ENCODE assay signal across 18 cellular contexts in genomic region chr11:76041208-76041607, GRCh38.
"Had no signal": no experiment of that assay in that cellular context is flagged by ENCODE, and none has a peak within 500 bp of the region (broad histone marks: within the 10 kb centered on the region; RNA-seq: fewer than 3 reads in every experiment).

No MANE protein-coding gene starts in this region.

- H3K9me3 ChIP-seq: colonic mucosa, esophagus muscularis mucosa, ovary, sigmoid colon had no signal

- H2AFZ ChIP-seq: neural progenitor cell had no signal

- H3K9me3 Mint-ChIP-seq: activated CD4-positive, alpha-beta T cell treated with anti-CD3 and anti-CD28 coated beads, Interleukin-2, amount 10 ng/mL, durations not matched to agents 7 days and 5 days; activated T-helper 1 cell treated with anti-CD3 and anti-CD28 coated beads, Interleukin-12 subunit alpha, Interleukin-12 subunit beta, Interleukin-2, Interleukin-4 antibody, amounts not matched to agents 30 ng/mL and 10 ng/mL and 1 ng/mL, durations not matched to agents 14 hours and 24 hours and 36 hours; mesothelial cell of epicardium; neural progenitor cell; type B pancreatic cell had no signal

- H3K27ac Mint-ChIP-seq: activated CD4-positive, alpha-beta T cell treated with anti-CD3 and anti-CD28 coated beads, Interleukin-2, amount 10 ng/mL, durations not matched to agents 7 days and 5 days; activated naive CD8-positive, alpha-beta T cell treated with anti-CD3 and anti-CD28 coated beads for 36 hours; activated T-helper 1 cell treated with anti-CD3 and anti-CD28 coated beads, Interleukin-12 subunit alpha, Interleukin-12 subunit beta, Interleukin-2, Interleukin-4 antibody, amounts not matched to agents 30 ng/mL and 10 ng/mL and 1 ng/mL, durations not matched to agents 14 hours and 24 hours and 36 hours; brain; mesothelial cell of epicardium; neural progenitor cell; stimulated activated naive CD8-positive, alpha-beta T cell treated with anti-CD3 and anti-CD28 coated beads, Interleukin-15, Interleukin-2, amounts not matched to agents 100 ng/mL and 50 ng/mL, for 24 hours; type B pancreatic cell had no signal

- H3K27me3 ChIP-seq: colonic mucosa, esophagus muscularis mucosa, neural progenitor cell, ovary, sigmoid colon, spleen had no signal

- H3K9ac ChIP-seq: neural progenitor cell had no signal

- H3K36me3 ChIP-seq: colonic mucosa, esophagus muscularis mucosa, ovary, sigmoid colon had no signal

- DNase-seq: activated CD4-positive, alpha-beta T cell treated with anti-CD3 and anti-CD28 coated beads, Interleukin-2, amount 10 ng/mL, durations not matched to agents 7 days and 5 days; activated CD4-positive, CD25-positive, alpha-beta regulatory T cell; activated CD8-positive, alpha-beta memory T cell treated with anti-CD3 and anti-CD28 coated beads for 24 hours; activated naive CD8-positive, alpha-beta T cell treated with anti-CD3 and anti-CD28 coated beads for 36 hours; amygdala; central memory CD4-positive, alpha-beta T cell; colonic mucosa; hippocampal formation; ovary; sigmoid colon; spleen had no signal

- H3K4me3 ChIP-seq: colonic mucosa, esophagus muscularis mucosa, neural progenitor cell, ovary, sigmoid colon, spleen had no signal

- H3K4me1 Mint-ChIP-seq: activated CD4-positive, alpha-beta T cell treated with anti-CD3 and anti-CD28 coated beads, Interleukin-2, amount 10 ng/mL, durations not matched to agents 7 days and 5 days; brain; mesothelial cell of epicardium had no signal

- H3K27me3 Mint-ChIP-seq: activated CD4-positive, alpha-beta T cell treated with anti-CD3 and anti-CD28 coated beads, Interleukin-2, amount 10 ng/mL, durations not matched to agents 7 days and 5 days; activated naive CD8-positive, alpha-beta T cell treated with anti-CD3 and anti-CD28 coated beads for 36 hours; stimulated activated naive CD8-positive, alpha-beta T cell treated with anti-CD3 and anti-CD28 coated beads, Interleukin-15, Interleukin-2, amounts not matched to agents 100 ng/mL and 50 ng/mL, for 24 hours; type B pancreatic cell had no signal

- H3K36me3 Mint-ChIP-seq: type B pancreatic cell had no signal

- H3K4me2 ChIP-seq: neural progenitor cell had no signal

- H3K27ac ChIP-seq: colonic mucosa, esophagus muscularis mucosa, neural progenitor cell, ovary, sigmoid colon, spleen had no signal

- H3K4me1 ChIP-seq: colonic mucosa, esophagus muscularis mucosa, sigmoid colon had no signal

- H3K4me3 Mint-ChIP-seq: activated CD4-positive, alpha-beta T cell treated with anti-CD3 and anti-CD28 coated beads, Interleukin-2, amount 10 ng/mL, durations not matched to agents 7 days and 5 days; activated naive CD8-positive, alpha-beta T cell treated with anti-CD3 and anti-CD28 coated beads for 36 hours; activated T-helper 1 cell treated with anti-CD3 and anti-CD28 coated beads, Interleukin-12 subunit alpha, Interleukin-12 subunit beta, Interleukin-2, Interleukin-4 antibody, amounts not matched to agents 30 ng/mL and 10 ng/mL and 1 ng/mL, durations not matched to agents 14 hours and 24 hours and 36 hours; brain; mesothelial cell of epicardium; neural progenitor cell; stimulated activated naive CD8-positive, alpha-beta T cell treated with anti-CD3 and anti-CD28 coated beads, Interleukin-15, Interleukin-2, amounts not matched to agents 100 ng/mL and 50 ng/mL, for 24 hours; type B pancreatic cell had no signal
